ENCODE assay signal across 9 cellular contexts in the genomic region with DNA sequence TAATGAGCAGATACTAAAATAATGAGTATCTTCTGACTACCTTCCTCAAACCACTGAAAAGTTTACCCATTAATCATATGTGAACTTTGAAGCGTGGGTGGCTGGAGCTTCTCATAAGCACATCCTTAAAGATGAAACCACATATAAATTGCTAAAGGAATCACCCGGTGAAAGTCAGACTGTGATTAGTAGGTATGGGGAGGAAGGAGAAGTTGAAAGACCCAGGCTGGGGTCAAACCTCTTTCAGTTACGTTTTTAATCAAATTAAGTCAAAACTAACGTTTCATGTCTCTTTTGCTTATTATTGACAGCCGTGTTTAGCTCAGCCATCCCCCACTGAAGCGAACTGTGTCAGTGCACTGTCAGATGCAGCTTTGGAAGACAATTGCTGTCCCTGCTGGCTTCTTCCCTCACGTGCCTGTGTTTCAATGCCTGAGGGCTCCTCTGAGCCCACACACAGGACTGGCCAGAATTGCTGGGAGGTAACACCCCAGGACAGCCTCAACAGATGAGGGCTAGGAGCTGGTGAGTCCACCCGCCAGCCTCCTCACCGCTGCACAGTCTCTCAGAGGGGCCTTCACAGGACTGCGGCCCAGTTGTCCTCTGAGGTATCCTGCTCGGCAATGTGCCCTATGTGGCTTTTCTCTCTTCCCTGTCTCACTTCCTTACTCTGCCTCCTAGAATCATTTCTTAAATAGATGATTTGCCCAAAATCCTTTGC. TPM values are rescaled to one million over a fixed set of nuclear protein-coding genes. Genes with fewer than 3 reads are reported as not detected.
DNase-seq lines count a peak whose midpoint lies in the region; ATAC-seq and TF ChIP-seq lines count a peak whose summit lies in the region.
"Had no signal": no experiment of that assay in that cellular context is flagged by ENCODE, and none has a peak within 500 bp of the region (broad histone marks: within the 10 kb centered on the region; RNA-seq: fewer than 3 reads in every experiment).

No MANE protein-coding gene starts in this region.

- no peak for TF ChIP-seq CTCF in parathyroid adenoma (IDR thresholded peaks at IDR 0.05)

- no peaks in the 10 kb centered on the region for H3K36me3 Mint-ChIP-seq in activated naive CD8-positive, alpha-beta T cell treated with anti-CD3 and anti-CD28 coated beads for 36 hours

- ATAC-seq in GM18520 (IDR thresholded peaks at IDR 0.05; ENCODE audit: unreplicated experiment) (peak; percentile 68), HG02623 (IDR thresholded peaks at IDR 0.05; ENCODE audit: unreplicated experiment) (peak; percentile 71)

- peak overlapping the region; percentile 29 for H3K4me3 Mint-ChIP-seq in activated naive CD8-positive, alpha-beta T cell treated with anti-CD3 and anti-CD28 coated beads for 36 hours

- H3K4me2 ChIP-seq in parathyroid adenoma (ENCODE audit: low read length) = no peak overlapping the region

- peaks cover 29% of the 10 kb centered on the region for H3K4me1 Mint-ChIP-seq in activated naive CD8-positive, alpha-beta T cell treated with anti-CD3 and anti-CD28 coated beads for 36 hours

- peak overlapping the region; percentile 7 for H2AFZ ChIP-seq in parathyroid adenoma

- no peaks in the 10 kb centered on the region for H3K79me2 ChIP-seq in parathyroid adenoma

- no peaks in the 10 kb centered on the region for H3K27me3 ChIP-seq in NT2/D1 (ENCODE audit: insufficient read depth, insufficient read length)
- H3K27me3 ChIP-seq in parathyroid adenoma (ENCODE audit: control insufficient read depth, insufficient read depth, low read length) = no peaks in the 10 kb centered on the region
- H3K27me3 ChIP-seq: neutrophil had no signal

- peak; percentile 65 for DNase-seq in NT2/D1 (ENCODE audit: low read depth, low spot score)
- DNase-seq in activated naive CD8-positive, alpha-beta T cell treated with anti-CD3 and anti-CD28 coated beads for 36 hours = peak; percentile 63
- no peak for DNase-seq in NCI-H1048 (lab: John Stamatoyannopoulos, UW)
- DNase-seq in NCI-H2171 treated with DMSO at 0.1 percent for 48 hours (lab: John Stamatoyannopoulos, UW) = no peak
- DNase-seq in NCI-H524 (lab: John Stamatoyannopoulos, UW) = no peak

- H3K27ac Mint-ChIP-seq in activated naive CD8-positive, alpha-beta T cell treated with anti-CD3 and anti-CD28 coated beads for 36 hours = peak overlapping the region; percentile 58

- H3K4me1 ChIP-seq in NT2/D1 (ENCODE audit: insufficient read depth, insufficient read length) (no peaks in the 10 kb centered on the region), parathyroid adenoma (peaks cover 3% of the 10 kb centered on the region)

- no peaks in the 10 kb centered on the region for H3K9me3 ChIP-seq in NT2/D1 (ENCODE audit: insufficient read depth, low read length)
- H3K9me3 ChIP-seq in parathyroid adenoma (ENCODE audit: control insufficient read depth, low read length) = no peaks in the 10 kb centered on the region
- H3K9me3 ChIP-seq: neutrophil had no signal

- H3K4me3 ChIP-seq in NT2/D1 (ENCODE audit: insufficient read length, low read depth) = no peak overlapping the region
- H3K4me3 ChIP-seq in parathyroid adenoma (ENCODE audit: low read depth, low read length) = no peak overlapping the region

- H3K9me3 Mint-ChIP-seq in activated naive CD8-positive, alpha-beta T cell treated with anti-CD3 and anti-CD28 coated beads for 36 hours = no peaks in the 10 kb centered on the region

- no peak overlapping the region for H3K27ac ChIP-seq in parathyroid adenoma

- no peaks in the 10 kb centered on the region for H3K36me3 ChIP-seq in NT2/D1 (ENCODE audit: insufficient read depth, insufficient read length, low read length)
- no peaks in the 10 kb centered on the region for H3K36me3 ChIP-seq in parathyroid adenoma (ENCODE audit: control insufficient read depth, insufficient read depth, low read length)
- H3K36me3 ChIP-seq: neutrophil had no signal

- peaks cover 6% of the 10 kb centered on the region for H3K27me3 Mint-ChIP-seq in activated naive CD8-positive, alpha-beta T cell treated with anti-CD3 and anti-CD28 coated beads for 36 hours

- H3K9ac ChIP-seq in NT2/D1 (ENCODE audit: insufficient read length, low read depth) (peak overlapping the region; percentile 9), parathyroid adenoma (no peak overlapping the region)

RNA-seq across cellular contexts. Expression of a gene that starts 29.3 kb away (rescaled TPM):
- total RNA-seq in activated naive CD8-positive, alpha-beta T cell treated with anti-CD3 and anti-CD28 coated beads for 36 hours = 1 to 10 TPM; 2.4 TPM

Comparison
In these comparisons a context has a peak if more than half of its experiments do, and no peak if none do; other contexts are left out.
1. DNase-seq: peak in NT2/D1 (single experiment) and activated naive CD8-positive, alpha-beta T cell treated with anti-CD3 and anti-CD28 coated beads for 36 hours (single experiment); none in NCI-H1048 (single experiment), NCI-H2171 treated with DMSO at 0.1 percent for 48 hours (single experiment) and NCI-H524 (0 of 2).